ENCODE assay signal across 1 cellular context in the genomic region with DNA sequence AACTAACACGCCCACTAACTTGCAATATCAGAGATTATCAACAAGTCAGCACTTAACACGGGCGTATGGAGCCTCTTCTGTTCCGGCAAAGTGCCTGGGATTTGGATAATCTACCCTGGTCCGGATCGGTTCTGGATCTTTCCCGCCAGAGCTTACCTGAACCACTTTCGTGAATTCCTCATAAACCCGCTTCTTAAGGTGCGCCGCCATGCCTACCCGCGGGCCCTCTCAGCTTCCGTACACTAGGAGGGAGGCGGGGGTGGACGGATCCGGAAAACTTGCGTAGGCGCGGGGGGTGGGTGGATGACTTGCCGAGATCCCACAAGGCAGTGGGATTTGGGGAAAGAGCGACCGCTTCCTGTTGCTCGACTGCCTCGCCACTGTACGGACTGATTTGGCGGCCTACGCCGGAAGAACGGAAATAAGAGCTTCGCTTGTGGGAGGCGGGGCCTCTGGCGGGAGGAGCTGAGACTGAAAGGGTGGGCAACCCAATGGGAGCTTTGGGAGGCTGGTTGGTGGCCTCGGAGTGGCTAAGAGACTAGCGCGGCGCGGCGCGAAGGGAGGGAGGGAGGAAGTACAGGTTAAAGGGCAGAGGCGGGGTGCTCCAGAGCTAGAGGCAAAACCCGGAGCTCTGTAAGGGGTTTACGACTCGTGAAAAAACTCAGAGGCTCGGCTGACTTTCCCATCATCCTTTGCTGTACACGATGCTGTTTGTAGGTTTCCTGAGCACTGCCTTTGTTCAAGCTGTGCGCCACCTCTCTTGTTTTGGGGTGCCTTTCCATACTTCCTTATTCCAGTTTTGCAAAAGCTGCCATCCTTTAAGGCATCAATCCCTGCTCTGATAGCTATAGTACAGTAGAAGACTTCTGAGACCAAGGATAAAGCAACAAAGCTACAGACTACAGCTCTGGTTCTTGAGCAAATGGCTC.
TF ChIP-seq lines count a peak whose summit lies in the region.

Gene INTS4 (minus strand): TSS at position 235 of the 929 bp plus-strand sequence. CDS start 25 bp downstream, at position 210.

TF ChIP-seq in HepG2, 621 proteins besides CTCF, POLR2A, EP300 and RAD21 (continued from another document and continues in another):
- TF ChIP-seq HNF1A (IDR thresholded peaks at IDR 0.05; ENCODE audit: low read depth) (no peak), HNF1A (CRISPR knock-in tag; IDR thresholded peaks at IDR 0.05; ENCODE audit: borderline replicate concordance) (peak; percentile 78; the same call in 1 of the 2 replicates), GLMP (CRISPR knock-in tag; IDR thresholded peaks at IDR 0.05; ENCODE audit: borderline replicate concordance) (no peak), ZNF460 (CRISPR knock-in tag; IDR thresholded peaks at IDR 0.05; ENCODE audit: borderline replicate concordance) (no peak), ZNF556 (CRISPR knock-in tag; IDR thresholded peaks at IDR 0.05; ENCODE audit: borderline replicate concordance) (peak; percentile 82; the same call in 1 of the 2 replicates), ZNF781 (CRISPR knock-in tag; IDR thresholded peaks at IDR 0.05; ENCODE audit: borderline replicate concordance, not compliant biosample characterization) (no peak), ZNF672 (CRISPR knock-in tag; IDR thresholded peaks at IDR 0.05) (no peak), ZNF746 (CRISPR knock-in tag; IDR thresholded peaks at IDR 0.05) (peak; percentile 79), IRF9 (CRISPR knock-in tag; IDR thresholded peaks at IDR 0.05; ENCODE audit: borderline replicate concordance) (no peak), NFIB (CRISPR knock-in tag; IDR thresholded peaks at IDR 0.05; ENCODE audit: borderline replicate concordance) (no peak), ZNF598 (CRISPR knock-in tag; IDR thresholded peaks at IDR 0.05; ENCODE audit: borderline replicate concordance) (no peak), FOSL1 (CRISPR knock-in tag; IDR thresholded peaks at IDR 0.05; ENCODE audit: borderline replicate concordance) (no peak), NFATC3 (CRISPR knock-in tag; IDR thresholded peaks at IDR 0.05) (0 out of 2 replicates have a peak, but pooled peaks have one; percentile 60), ZNF619 (CRISPR knock-in tag; IDR thresholded peaks at IDR 0.05) (no peak), PCBP1 (IDR thresholded peaks at IDR 0.05; ENCODE audit: borderline replicate concordance, low read depth, low read length) (0 out of 2 replicates have a peak, but pooled peaks have one; percentile 18), NFRKB (IDR thresholded peaks at IDR 0.05) (no peak), REXO4 (CRISPR knock-in tag; IDR thresholded peaks at IDR 0.05; ENCODE audit: borderline replicate concordance) (no peak), IKZF4 (CRISPR knock-in tag; IDR thresholded peaks at IDR 0.05; ENCODE audit: borderline replicate concordance, low read depth, not compliant biosample characterization) (no peak), IRX3 (CRISPR knock-in tag; IDR thresholded peaks at IDR 0.05; ENCODE audit: borderline replicate concordance, low read depth) (no peak), ZNF207 (IDR thresholded peaks at IDR 0.05; ENCODE audit: borderline replicate concordance) (no peak), CREM (IDR thresholded peaks at IDR 0.05) (peak; percentile 93), CREM (CRISPR knock-in tag; IDR thresholded peaks at IDR 0.05) (no peak), ZNF709 (CRISPR knock-in tag; IDR thresholded peaks at IDR 0.05) (no peak), TEAD2 (CRISPR knock-in tag; IDR thresholded peaks at IDR 0.05) (no peak), PPARG (CRISPR knock-in tag; conservative IDR thresholded peaks at IDR 0.05) (peak; percentile 87), ZNF121 (CRISPR knock-in tag; IDR thresholded peaks at IDR 0.05) (no peak), MBD4 (IDR thresholded peaks at IDR 0.05; ENCODE audit: borderline replicate concordance, low read length) (no peak), POLR2AphosphoS5 (IDR thresholded peaks at IDR 0.05; ENCODE audit: low read depth, low read length) (peak; percentile 72), HDAC6 (IDR thresholded peaks at IDR 0.05; ENCODE audit: low read depth, low read length) (no peak), FOXC1 (CRISPR knock-in tag; IDR thresholded peaks at IDR 0.05; ENCODE audit: borderline replicate concordance) (no peak; the same call in 1 of the 2 replicates), ZFP1 (CRISPR knock-in tag; IDR thresholded peaks at IDR 0.05) (no peak; the same call in 1 of the 2 replicates), ELF4 (CRISPR knock-in tag; IDR thresholded peaks at IDR 0.05; ENCODE audit: borderline replicate concordance) (peak; percentile 81), ZNF124 (CRISPR knock-in tag; IDR thresholded peaks at IDR 0.05) (no peak), ZFAT (CRISPR knock-in tag; conservative IDR thresholded peaks at IDR 0.05) (no peak), ZNF350 (CRISPR knock-in tag; IDR thresholded peaks at IDR 0.05; ENCODE audit: borderline replicate concordance, low read depth) (peak; percentile 92), RBAK (CRISPR knock-in tag; IDR thresholded peaks at IDR 0.05) (no peak), ZNF230 (CRISPR knock-in tag; IDR thresholded peaks at IDR 0.05) (peak; percentile 73; the same call in 1 of the 2 replicates), DNMT1 (CRISPR knock-in tag; IDR thresholded peaks at IDR 0.05) (no peak), ZNF652 (CRISPR knock-in tag; IDR thresholded peaks at IDR 0.05; ENCODE audit: borderline replicate concordance, low read depth) (no peak), ZNF280B (CRISPR knock-in tag; IDR thresholded peaks at IDR 0.05; ENCODE audit: borderline replicate concordance) (peak; percentile 31; the same call in 1 of the 2 replicates), GLI4 (CRISPR knock-in tag; IDR thresholded peaks at IDR 0.05; ENCODE audit: borderline replicate concordance) (no peak), ZNF331 (CRISPR knock-in tag; IDR thresholded peaks at IDR 0.05) (no peak; the same call in 1 of the 2 replicates), TRIM24 (CRISPR knock-in tag; IDR thresholded peaks at IDR 0.05) (no peak), ZMAT3 (CRISPR knock-in tag; conservative IDR thresholded peaks at IDR 0.05) (peak; percentile 49; the same call in 1 of the 2 replicates), SSRP1 (CRISPR knock-in tag; IDR thresholded peaks at IDR 0.05) (no peak), MAFK (conservative IDR thresholded peaks at IDR 0.05 in 1 of 2, IDR thresholded peaks at IDR 0.05 in 1 of 2; ENCODE audit: low read length in 2 of 2) (no peak; a peak in 1 of 4 replicates), NFKBIZ (CRISPR knock-in tag; IDR thresholded peaks at IDR 0.05) (0 out of 2 replicates have a peak, but pooled peaks have one; percentile 28), XRCC5 (optimal IDR thresholded peaks at IDR 0.05; ENCODE audit: low read length) (peak; percentile 94)
- TF ChIP-seq, protein P1, sequence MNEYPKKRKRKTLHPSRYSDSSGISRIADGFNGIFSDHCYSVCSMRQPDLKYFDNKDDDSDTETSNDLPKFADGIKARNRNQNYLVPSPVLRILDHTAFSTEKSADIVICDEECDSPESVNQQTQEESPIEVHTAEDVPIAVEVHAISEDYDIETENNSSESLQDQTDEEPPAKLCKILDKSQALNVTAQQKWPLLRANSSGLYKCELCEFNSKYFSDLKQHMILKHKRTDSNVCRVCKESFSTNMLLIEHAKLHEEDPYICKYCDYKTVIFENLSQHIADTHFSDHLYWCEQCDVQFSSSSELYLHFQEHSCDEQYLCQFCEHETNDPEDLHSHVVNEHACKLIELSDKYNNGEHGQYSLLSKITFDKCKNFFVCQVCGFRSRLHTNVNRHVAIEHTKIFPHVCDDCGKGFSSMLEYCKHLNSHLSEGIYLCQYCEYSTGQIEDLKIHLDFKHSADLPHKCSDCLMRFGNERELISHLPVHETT (CRISPR knock-in tag; conservative IDR thresholded peaks at IDR 0.05) = peak; percentile 93
- TF ChIP-seq, protein P2, sequence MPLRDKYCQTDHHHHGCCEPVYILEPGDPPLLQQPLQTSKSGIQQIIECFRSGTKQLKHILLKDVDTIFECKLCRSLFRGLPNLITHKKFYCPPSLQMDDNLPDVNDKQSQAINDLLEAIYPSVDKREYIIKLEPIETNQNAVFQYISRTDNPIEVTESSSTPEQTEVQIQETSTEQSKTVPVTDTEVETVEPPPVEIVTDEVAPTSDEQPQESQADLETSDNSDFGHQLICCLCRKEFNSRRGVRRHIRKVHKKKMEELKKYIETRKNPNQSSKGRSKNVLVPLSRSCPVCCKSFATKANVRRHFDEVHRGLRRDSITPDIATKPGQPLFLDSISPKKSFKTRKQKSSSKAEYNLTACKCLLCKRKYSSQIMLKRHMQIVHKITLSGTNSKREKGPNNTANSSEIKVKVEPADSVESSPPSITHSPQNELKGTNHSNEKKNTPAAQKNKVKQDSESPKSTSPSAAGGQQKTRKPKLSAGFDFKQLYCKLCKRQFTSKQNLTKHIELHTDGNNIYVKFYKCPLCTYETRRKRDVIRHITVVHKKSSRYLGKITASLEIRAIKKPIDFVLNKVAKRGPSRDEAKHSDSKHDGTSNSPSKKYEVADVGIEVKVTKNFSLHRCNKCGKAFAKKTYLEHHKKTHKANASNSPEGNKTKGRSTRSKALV (CRISPR knock-in tag; IDR thresholded peaks at IDR 0.05) = no peak
- TF ChIP-seq, protein P3, sequence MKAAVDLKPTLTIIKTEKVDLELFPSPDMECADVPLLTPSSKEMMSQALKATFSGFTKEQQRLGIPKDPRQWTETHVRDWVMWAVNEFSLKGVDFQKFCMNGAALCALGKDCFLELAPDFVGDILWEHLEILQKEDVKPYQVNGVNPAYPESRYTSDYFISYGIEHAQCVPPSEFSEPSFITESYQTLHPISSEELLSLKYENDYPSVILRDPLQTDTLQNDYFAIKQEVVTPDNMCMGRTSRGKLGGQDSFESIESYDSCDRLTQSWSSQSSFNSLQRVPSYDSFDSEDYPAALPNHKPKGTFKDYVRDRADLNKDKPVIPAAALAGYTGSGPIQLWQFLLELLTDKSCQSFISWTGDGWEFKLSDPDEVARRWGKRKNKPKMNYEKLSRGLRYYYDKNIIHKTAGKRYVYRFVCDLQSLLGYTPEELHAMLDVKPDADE (CRISPR knock-in tag; IDR thresholded peaks at IDR 0.05) = no peak
- TF ChIP-seq, protein P4, sequence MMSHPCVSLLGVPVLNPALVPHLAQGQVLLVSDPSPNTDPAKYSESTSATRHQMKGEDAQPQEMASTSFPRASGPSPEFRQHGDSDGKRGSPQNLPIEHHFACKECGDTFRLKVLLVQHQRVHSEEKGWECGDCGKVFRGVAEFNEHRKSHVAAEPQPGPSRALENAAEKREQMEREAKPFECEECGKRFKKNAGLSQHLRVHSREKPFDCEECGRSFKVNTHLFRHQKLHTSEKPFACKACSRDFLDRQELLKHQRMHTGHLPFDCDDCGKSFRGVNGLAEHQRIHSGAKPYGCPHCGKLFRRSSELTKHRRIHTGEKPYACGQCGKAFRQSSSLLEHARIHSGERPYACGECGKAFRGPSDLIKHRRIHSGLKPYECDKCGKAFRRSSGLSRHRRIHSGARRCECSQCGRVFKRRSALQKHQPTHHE (CRISPR knock-in tag; IDR thresholded peaks at IDR 0.05; ENCODE audit: borderline replicate concordance) = peak; percentile 89
- TF ChIP-seq, protein P5, sequence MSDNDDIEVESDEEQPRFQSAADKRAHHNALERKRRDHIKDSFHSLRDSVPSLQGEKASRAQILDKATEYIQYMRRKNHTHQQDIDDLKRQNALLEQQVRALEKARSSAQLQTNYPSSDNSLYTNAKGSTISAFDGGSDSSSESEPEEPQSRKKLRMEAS (IDR thresholded peaks at IDR 0.05) = peak; percentile 81
